16 cellular contexts compared by ENCODE assay signal in genomic region chr11:70628881-70629844, GRCh38.
DNase-seq lines count a peak whose midpoint lies in the region; ATAC-seq and TF ChIP-seq lines count a peak whose summit lies in the region.
"Had no signal": no experiment of that assay in that cellular context is flagged by ENCODE, and none has a peak within 500 bp of the region (broad histone marks: within the 10 kb centered on the region; RNA-seq: fewer than 3 reads in every experiment).

No MANE protein-coding gene starts in this region.

- H3K9me3 ChIP-seq in IMR-90 (ENCODE audit: control insufficient read depth, insufficient read depth, low read length): peaks cover 4% of the 10 kb centered on the region; the same call in 1 of the 2 replicates
- no peaks in the 10 kb centered on the region for H3K9me3 ChIP-seq in left ventricle myocardium inferior (replicated peaks)
- no peaks in the 10 kb centered on the region for H3K9me3 ChIP-seq in spleen

- H3K18ac ChIP-seq in IMR-90 (ENCODE audit: low read depth, low read length): no peak overlapping the region

- H4K5ac ChIP-seq in IMR-90 (ENCODE audit: low read depth, low read length): no peak overlapping the region

- H3K4me1 ChIP-seq in IMR-90 (ENCODE audit: control insufficient read depth, insufficient read depth, low read length): no peaks in the 10 kb centered on the region
- peaks cover 11% of the 10 kb centered on the region for H3K4me1 ChIP-seq in left ventricle myocardium inferior
- peaks cover 0 to 21% (median 8%) of the 10 kb centered on the region in 6 donors for H3K4me1 ChIP-seq in spleen

- H2AK9ac ChIP-seq in IMR-90 (replicated peaks; ENCODE audit: low read depth, low read length, poor library complexity): no peak overlapping the region

- H3K36me3 ChIP-seq in IMR-90 (ENCODE audit: control insufficient read depth, insufficient read depth, low read length) (no peaks in the 10 kb centered on the region), left ventricle myocardium inferior (no peaks in the 10 kb centered on the region), spleen (no peaks in the 10 kb centered on the region), brain microvascular endothelial cell (replicated peaks) (no peaks in the 10 kb centered on the region)

- H2BK20ac ChIP-seq in IMR-90 (ENCODE audit: low read depth, low read length): no peak overlapping the region

- no peak for TF ChIP-seq RAD21 in IMR-90 (IDR thresholded peaks at IDR 0.05; ENCODE audit: low read length)

- POLR2A ChIA-PET in IMR-90 (lab: Charles Lee; ENCODE audit: unreplicated experiment): no interaction called here

- no peak for TF ChIP-seq CTCF in IMR-90 (conservative IDR thresholded peaks at IDR 0.05; ENCODE audit: low read depth, low read length)
- TF ChIP-seq CTCF in left ventricle myocardium inferior (IDR thresholded peaks at IDR 0.05; ENCODE audit: borderline replicate concordance): no peak
- TF ChIP-seq CTCF in spleen (IDR thresholded peaks at IDR 0.05 in 8 of 11, conservative IDR thresholded peaks at IDR 0.05 in 3 of 11): no peak
- TF ChIP-seq CTCF in brain microvascular endothelial cell (IDR thresholded peaks at IDR 0.05; ENCODE audit: low read depth, low read length, missing control alignments): no peak
- no peak for TF ChIP-seq CTCF in GM13976 (IDR thresholded peaks at IDR 0.05; ENCODE audit: borderline replicate concordance, control extremely low read depth, extremely low read depth, insufficient read depth, missing control alignments)

- TF ChIP-seq POLR2A in IMR-90 (IDR thresholded peaks at IDR 0.05; ENCODE audit: low read depth, low read length) (no peak), spleen (IDR thresholded peaks at IDR 0.05) (no peak)

- no peak overlapping the region for H4K91ac ChIP-seq in IMR-90 (ENCODE audit: insufficient read depth, low read depth, low read length)

- H2BK15ac ChIP-seq in IMR-90 (ENCODE audit: low read depth, low read length): no peak overlapping the region

- H3K14ac ChIP-seq in IMR-90 (replicated peaks; ENCODE audit: low read depth, low read length): no peak overlapping the region

- H3K9ac ChIP-seq in IMR-90 (ENCODE audit: low read depth, low read length): no peak overlapping the region

- H3K4ac ChIP-seq in IMR-90 (ENCODE audit: low read depth, low read length): no peak overlapping the region

- H4K20me1 ChIP-seq in IMR-90 (ENCODE audit: insufficient read depth, low read length): peaks cover 11% of the 10 kb centered on the region

- H2BK5ac ChIP-seq in IMR-90 (ENCODE audit: low read depth, low read length, poor library complexity, severe bottlenecking): no peak overlapping the region

- H3K79me1 ChIP-seq in IMR-90 (ENCODE audit: low read depth in 1 of 2, low read length in 2 of 2): no peaks in the 10 kb centered on the region

- intact Hi-C loops in IMR-90 (cut with micrococcal nuclease): no loop called here
- intact Hi-C loops in left ventricle myocardium inferior (cut with micrococcal nuclease): no loop called here
- intact Hi-C loops in spleen (cut with DNase I; ENCODE audit: low total_unique reads): no loop called here

- H3K23ac ChIP-seq in IMR-90 (ENCODE audit: low read depth, low read length): no peak overlapping the region

- 66% methylated on average over 10 of the region's 30 CpGs; no CpG with 5 or more reads in 1 of the 2 experiments for WGBS in IMR-90 (ENCODE audit: extremely low coverage in 2 of 2, insufficient read length in 1 of 2), 2 experiments
- 35 to 49% (median 47%) methylated on average over 16 to 30 of the region's 30 CpGs for WGBS in spleen, 5 donors

- H3K27me3 ChIP-seq in IMR-90 (ENCODE audit: control insufficient read depth, insufficient read depth, low read length) (peaks cover 5% of the 10 kb centered on the region), left ventricle myocardium inferior (ENCODE audit: low read depth) (peaks cover 48% of the 10 kb centered on the region), spleen (replicated peaks in 1 of 7) (peaks cover 0 to 37% (median 0%) of the 10 kb centered on the region in 7 donors), brain microvascular endothelial cell (replicated peaks) (no peaks in the 10 kb centered on the region)

- CTCF ChIA-PET in IMR-90 (lab: Yijun Ruan, JAX): interaction anchor here (0.5 to 0.6 kb wide), 3 partner anchors 61 to 89 kb away, joined by 3 to 7 read pairs (median 3); no protein-coding TSS in a partner anchor

- no peak overlapping the region for H3K4me3 ChIP-seq in IMR-90 (ENCODE audit: insufficient read depth, low read depth, low read length)
- peak overlapping the region; percentile 19 for H3K4me3 ChIP-seq in left ventricle myocardium inferior
- H3K4me3 ChIP-seq in spleen: no peak overlapping the region
- no peak overlapping the region for H3K4me3 ChIP-seq in brain microvascular endothelial cell (ENCODE audit: low read depth, low read length)

- no peak overlapping the region for H3K56ac ChIP-seq in IMR-90 (ENCODE audit: extremely low read depth, insufficient read depth, low read length)

- no peak overlapping the region for H2BK120ac ChIP-seq in IMR-90 (ENCODE audit: low read depth, low read length)

- H3K27ac ChIP-seq in IMR-90 (ENCODE audit: insufficient read depth, low read length): no peak overlapping the region
- H3K27ac ChIP-seq in left ventricle myocardium inferior (replicated peaks): peak overlapping the region; percentile 87
- H3K27ac ChIP-seq in spleen: peak overlapping the region in 6 of 8 donors; percentile 26 to 69 (median 48)
- no peak overlapping the region for H3K27ac ChIP-seq in brain microvascular endothelial cell

- H4K8ac ChIP-seq in IMR-90 (ENCODE audit: low read depth in 2 of 2, low read length in 2 of 2): no peak overlapping the region

- peak; percentile 71 for ATAC-seq in IMR-90 (ENCODE audit: low read depth)
- ATAC-seq: activated naive CD4-positive, alpha-beta T cell treated with anti-CD3 and anti-CD28 coated beads, Interleukin-2, amount 50 U/mL, for 72 hours; natural killer cell treated with Interleukin-12 subunit alpha and Interleukin-12 subunit beta and Interleukin-15 and Interleukin-18, amount 100 ng/mL, for 72 hours had no signal

- DNase-seq in IMR-90 (no peak), SW480 (ENCODE audit: low spot score) (peak; percentile 88), left ventricle myocardium inferior (peak; percentile 53), spleen (no peak), brain microvascular endothelial cell (no peak), activated T-cell treated with anti-CD3 and anti-CD28 coated beads for 4 hours (no peak), AG20443 (ENCODE audit: low spot score) (no peak), GM13976 (ENCODE audit: low spot score) (no peak)
- DNase-seq: activated CD4-positive, alpha-beta T cell treated with anti-CD3 and anti-CD28 coated beads, Interleukin-2, amount 50 U/mL, for 1 hour; DMS 273 treated with DMSO at 0.1 percent for 48 hours; effector CD8-positive, alpha-beta T cell; NCI-H2029 treated with DMSO at 0.1 percent for 48 hours; SHP77; stimulated activated CD4-positive, alpha-beta T cell treated with anti-CD3 and anti-CD28 coated beads, Interleukin-1b, Interleukin-23, amount 100 ng/mL, for 48 hours had no signal

- no TSS peak for BruUV-seq in IMR-90 (replicated peaks; lab: Mats Ljungman, UMichigan)

- no peaks in the 10 kb centered on the region for H3K9me1 ChIP-seq in IMR-90 (ENCODE audit: insufficient read depth, low read length)

- H2AFZ ChIP-seq in IMR-90 (replicated peaks; ENCODE audit: low read length, poor library complexity): no peak overlapping the region

- H2AK5ac ChIP-seq in IMR-90 (ENCODE audit: low read depth, low read length): no peak overlapping the region

- dilution Hi-C loops in IMR-90 (cut with HindIII; ENCODE audit: low sequenced_read_pairs, unreplicated experiment): no loop called here

- H3K4me2 ChIP-seq in IMR-90 (ENCODE audit: low read depth, low read length): no peak overlapping the region

- in situ Hi-C loops in IMR-90 (cut with MboI; ENCODE audit: low sequenced_read_pairs) (no loop called here), brain microvascular endothelial cell (cut with HindIII; ENCODE audit: low pct_ligation_motif_present, low sequenced_read_pairs) (no loop called here), GM13976 (cut with MboI; ENCODE audit: low sequenced_read_pairs, unreplicated experiment) (no loop called here)

TF ChIP-seq in IMR-90, 13 proteins besides CTCF, POLR2A, EP300 and RAD21:
- TF ChIP-seq USF2 (IDR thresholded peaks at IDR 0.05; ENCODE audit: low read depth, low read length): peak; percentile 24; the same call in 1 of the 2 replicates
- no peak for TF ChIP-seq NFE2L2 (IDR thresholded peaks at IDR 0.05; ENCODE audit: low read depth, low read length)
- no peak for TF ChIP-seq RFX5 (IDR thresholded peaks at IDR 0.05; ENCODE audit: low read depth, low read length)
- no peak for TF ChIP-seq ELK1 (IDR thresholded peaks at IDR 0.05; ENCODE audit: borderline replicate concordance, low read depth, low read length)
- no peak for TF ChIP-seq RCOR1 (IDR thresholded peaks at IDR 0.05; ENCODE audit: insufficient replicate concordance, low read length)
- TF ChIP-seq SMC3 (IDR thresholded peaks at IDR 0.05; ENCODE audit: low read depth, low read length): no peak
- no peak for TF ChIP-seq MAZ (IDR thresholded peaks at IDR 0.05; ENCODE audit: borderline replicate concordance, low read depth, low read length)
- no peak for TF ChIP-seq CHD1 (IDR thresholded peaks at IDR 0.05; ENCODE audit: low read depth, low read length)
- TF ChIP-seq FOS (IDR thresholded peaks at IDR 0.05; ENCODE audit: low read depth, low read length): no peak
- TF ChIP-seq MAFK (IDR thresholded peaks at IDR 0.05; ENCODE audit: low read depth, low read length): no peak
- no peak for TF ChIP-seq MXI1 (IDR thresholded peaks at IDR 0.05; ENCODE audit: borderline replicate concordance, low read depth, low read length)
- TF ChIP-seq BHLHE40 (IDR thresholded peaks at IDR 0.05; ENCODE audit: low read depth, low read length): peak; percentile 60; the same call in 1 of the 2 replicates
- no peak for TF ChIP-seq CEBPB (IDR thresholded peaks at IDR 0.05; ENCODE audit: low read depth, low read length)

Comparison
In these comparisons a context has a peak if more than half of its experiments do, and no peak if none do; other contexts are left out.
1. DNase-seq: peak in SW480 (single experiment) and left ventricle myocardium inferior (single experiment); none in IMR-90 (single experiment), spleen (single experiment), brain microvascular endothelial cell (single experiment), activated T-cell treated with anti-CD3 and anti-CD28 coated beads for 4 hours (single experiment), AG20443 (single experiment) and GM13976 (single experiment).
2. H3K27ac ChIP-seq: peak in left ventricle myocardium inferior (single experiment) and spleen (6 of 8); none in IMR-90 (single experiment) and brain microvascular endothelial cell (single experiment).